8 cellular contexts compared by ENCODE assay signal in genomic region chr22:40509401-40510134, GRCh38.
DNase-seq lines count a peak whose midpoint lies in the region; TF ChIP-seq lines count a peak whose summit lies in the region.

No MANE protein-coding gene starts in this region.

- H2AFZ ChIP-seq in OCI-LY3 (ENCODE audit: low read depth, low read length) (no peak overlapping the region), neural progenitor cell (replicated peaks) (no peak overlapping the region)

- H3K4me1 ChIP-seq in OCI-LY3 (ENCODE audit: low read length): peaks cover 58% of the 10 kb centered on the region
- peaks cover 66 to 71% (median 69%) of the 10 kb centered on the region in 4 donors for H3K4me1 ChIP-seq in esophagus muscularis mucosa
- peaks cover 6% of the 10 kb centered on the region for H3K4me1 ChIP-seq in neural progenitor cell

- H3K36me3 Mint-ChIP-seq in neural progenitor cell: peaks cover 2% of the 10 kb centered on the region

- peak overlapping the region; percentile 64 for H3K4me2 ChIP-seq in OCI-LY3 (ENCODE audit: low read length)
- no peak overlapping the region for H3K4me2 ChIP-seq in neural progenitor cell

- peak; percentile 88 for DNase-seq in AG09309 (ENCODE audit: low read depth)
- no peak for DNase-seq in esophagus muscularis mucosa (ENCODE audit: extremely low spot score)
- no peak for DNase-seq in neural progenitor cell (ENCODE audit: low spot score)
- no peak for DNase-seq in DMS53 treated with DMSO at 0.1 percent for 48 hours (lab: John Stamatoyannopoulos, UW; ENCODE audit: unreplicated experiment)
- DNase-seq in SHP77 treated with DMSO at 0.1 percent for 48 hours (lab: John Stamatoyannopoulos, UW): no peak
- no peak for DNase-seq in NCI-H69 (lab: John Stamatoyannopoulos, UW)
- DNase-seq in NCI-H146 treated with DMSO at 0.1 percent for 48 hours (lab: John Stamatoyannopoulos, UW; ENCODE audit: unreplicated experiment): no peak

- H3K27ac ChIP-seq in OCI-LY3 (ENCODE audit: low read length) (peak overlapping the region; percentile 45), esophagus muscularis mucosa (replicated peaks in 1 of 4) (peak overlapping the region; percentile 77 to 82 (median 77)), neural progenitor cell (no peak overlapping the region)

- intact Hi-C loops in esophagus muscularis mucosa (cut with DNase I): loop anchor here (5.0 kb wide), 1 partner anchor 128 kb away; the partner anchor contains the start of gene MRTFA

- H3K9me3 ChIP-seq in OCI-LY3 (ENCODE audit: insufficient read depth, low read length): no peaks in the 10 kb centered on the region
- no peaks in the 10 kb centered on the region for H3K9me3 ChIP-seq in esophagus muscularis mucosa
- H3K9me3 ChIP-seq in neural progenitor cell (ENCODE audit: low read depth): no peaks in the 10 kb centered on the region

- WGBS in esophagus muscularis mucosa: 8% methylated on average over 4 of the region's 4 CpGs

- no peak for TF ChIP-seq POLR2A in esophagus muscularis mucosa (IDR thresholded peaks at IDR 0.05; ENCODE audit: low read depth)

- H4K20me1 ChIP-seq in OCI-LY3 (ENCODE audit: insufficient read depth, low read length): no peaks in the 10 kb centered on the region
- H4K20me1 ChIP-seq in neural progenitor cell (ENCODE audit: low read depth): no peaks in the 10 kb centered on the region

- H3K4me3 ChIP-seq in AG09309 (ENCODE audit: control insufficient read depth, low read depth, low read length) (no peak overlapping the region), OCI-LY3 (ENCODE audit: low read length) (peak overlapping the region; percentile 5; the same call in 1 of the 2 replicates), esophagus muscularis mucosa (no peak overlapping the region), neural progenitor cell (no peak overlapping the region)

- H3K27me3 ChIP-seq in OCI-LY3 (ENCODE audit: low read depth, low read length): no peaks in the 10 kb centered on the region
- H3K27me3 ChIP-seq in esophagus muscularis mucosa: no peaks in the 10 kb centered on the region
- H3K27me3 ChIP-seq in neural progenitor cell: no peaks in the 10 kb centered on the region

- H3K9ac ChIP-seq in OCI-LY3 (ENCODE audit: low read length) (peak overlapping the region; percentile 20; the same call in 1 of the 2 replicates), neural progenitor cell (no peak overlapping the region)

- no peaks in the 10 kb centered on the region for H3K9me3 Mint-ChIP-seq in neural progenitor cell

- TF ChIP-seq CTCF in AG09309 (IDR thresholded peaks at IDR 0.05; ENCODE audit: control insufficient read depth, insufficient read depth, low read depth, low read length, missing control alignments) (no peak), OCI-LY3 (IDR thresholded peaks at IDR 0.05; ENCODE audit: low read depth, low read length) (no peak), esophagus muscularis mucosa (IDR thresholded peaks at IDR 0.05) (no peak), neural progenitor cell (IDR thresholded peaks at IDR 0.05) (no peak)

- peaks cover 26% of the 10 kb centered on the region for H3K4me1 Mint-ChIP-seq in neural progenitor cell

- TF ChIP-seq EP300 in esophagus muscularis mucosa (IDR thresholded peaks at IDR 0.05): no peak

- peaks cover 42% of the 10 kb centered on the region for H3K79me2 ChIP-seq in OCI-LY3 (ENCODE audit: low read length)
- peaks cover 6% of the 10 kb centered on the region for H3K79me2 ChIP-seq in neural progenitor cell (ENCODE audit: low read depth)

- H3K27me3 Mint-ChIP-seq in neural progenitor cell (ENCODE audit: insufficient read depth, low read depth): no peaks in the 10 kb centered on the region

- H3K4me3 Mint-ChIP-seq in neural progenitor cell: no peak overlapping the region

- H3K36me3 ChIP-seq in OCI-LY3 (replicated peaks; ENCODE audit: low read depth, low read length): no peaks in the 10 kb centered on the region
- no peaks in the 10 kb centered on the region for H3K36me3 ChIP-seq in esophagus muscularis mucosa
- no peaks in the 10 kb centered on the region for H3K36me3 ChIP-seq in neural progenitor cell

- H3K27ac Mint-ChIP-seq in neural progenitor cell: peak overlapping the region; percentile 74

- H3F3A ChIP-seq in neural progenitor cell (ENCODE audit: low read depth): no peaks in the 10 kb centered on the region
